Comparison of ENCODE assay signal across 1 cellular context in genomic region chr3:59726279-59726678, GRCh38.
A peak's percentile ranks its signal among the peaks of the same experiment; 100 is the strongest.
TF ChIP-seq lines count a peak whose summit lies in the region.

No MANE protein-coding gene starts in this region.

TF ChIP-seq in GM12878, 131 proteins besides CTCF, POLR2A, EP300 and RAD21 (continued from another document):
- TF ChIP-seq ZBTB33 (IDR thresholded peaks at IDR 0.05) (no peak), RAD51 (IDR thresholded peaks at IDR 0.05) (peak; percentile 27; the same call in 1 of the 2 replicates), HDAC2 (IDR thresholded peaks at IDR 0.05) (no peak), MXI1 (IDR thresholded peaks at IDR 0.05; ENCODE audit: low read depth, low read length) (no peak), E4F1 (IDR thresholded peaks at IDR 0.05; ENCODE audit: borderline replicate concordance, partially characterized antibody) (no peak), DPF2 (IDR thresholded peaks at IDR 0.05) (no peak), JUND (IDR thresholded peaks at IDR 0.05; ENCODE audit: low read depth, low read length) (no peak), EED (IDR thresholded peaks at IDR 0.05; ENCODE audit: low read depth) (peak; percentile 78), ZNF622 (IDR thresholded peaks at IDR 0.05) (no peak), ZNF687 (IDR thresholded peaks at IDR 0.05) (no peak), CHD4 (IDR thresholded peaks at IDR 0.05) (no peak), REST (IDR thresholded peaks at IDR 0.05; ENCODE audit: low read depth, low read length) (no peak), BHLHE40 (IDR thresholded peaks at IDR 0.05; ENCODE audit: borderline replicate concordance in 1 of 2, low read depth in 2 of 2, low read length in 1 of 2) (peak in 1 of 2 experiments; percentile 25; a peak in 1 of 4 replicates), BACH1 (IDR thresholded peaks at IDR 0.05; ENCODE audit: borderline replicate concordance) (no peak), IKZF1 (conservative IDR thresholded peaks at IDR 0.05) (peak; percentile 21; the same call in 1 of the 2 replicates), ZBTB4 (CRISPR knock-in tag; IDR thresholded peaks at IDR 0.05) (no peak), IKZF2 (IDR thresholded peaks at IDR 0.05) (peak; percentile 43 to 64; a peak in 2 of 4 replicates), E2F4 (IDR thresholded peaks at IDR 0.05; ENCODE audit: low read depth, low read length) (no peak), BCL11A (IDR thresholded peaks at IDR 0.05; ENCODE audit: low read depth, low read length) (peak; percentile 77; the same call in 1 of the 2 replicates), ZNF384 (IDR thresholded peaks at IDR 0.05; ENCODE audit: borderline replicate concordance, low read depth, low read length) (no peak), TCF7 (IDR thresholded peaks at IDR 0.05; ENCODE audit: borderline replicate concordance) (no peak), IRF4 (IDR thresholded peaks at IDR 0.05; ENCODE audit: low read depth, low read length) (peak; percentile 81; the same call in 1 of the 2 replicates), YY1 (IDR thresholded peaks at IDR 0.05; ENCODE audit: low read depth, low read length) (peak; percentile 53), BCLAF1 (IDR thresholded peaks at IDR 0.05) (no peak), CREM (IDR thresholded peaks at IDR 0.05; ENCODE audit: low read depth) (0 out of 2 replicates have a peak, but pooled peaks have one; percentile 23), NFIC (IDR thresholded peaks at IDR 0.05; ENCODE audit: low read depth, low read length) (peak; percentile 71), LARP7 (IDR thresholded peaks at IDR 0.05) (no peak), MEF2B (IDR thresholded peaks at IDR 0.05; ENCODE audit: partially characterized antibody, poor library complexity, severe bottlenecking) (no peak), SMC3 (IDR thresholded peaks at IDR 0.05; ENCODE audit: borderline replicate concordance, low read length) (no peak), ZNF274 (IDR thresholded peaks at IDR 0.05; ENCODE audit: insufficient read depth, insufficient read length) (no peak), RUNX3 (IDR thresholded peaks at IDR 0.05; ENCODE audit: low read length) (peak; percentile 42; the same call in 1 of the 2 replicates)
